ENCODE assay signal across 15 cellular contexts in the genomic region with DNA sequence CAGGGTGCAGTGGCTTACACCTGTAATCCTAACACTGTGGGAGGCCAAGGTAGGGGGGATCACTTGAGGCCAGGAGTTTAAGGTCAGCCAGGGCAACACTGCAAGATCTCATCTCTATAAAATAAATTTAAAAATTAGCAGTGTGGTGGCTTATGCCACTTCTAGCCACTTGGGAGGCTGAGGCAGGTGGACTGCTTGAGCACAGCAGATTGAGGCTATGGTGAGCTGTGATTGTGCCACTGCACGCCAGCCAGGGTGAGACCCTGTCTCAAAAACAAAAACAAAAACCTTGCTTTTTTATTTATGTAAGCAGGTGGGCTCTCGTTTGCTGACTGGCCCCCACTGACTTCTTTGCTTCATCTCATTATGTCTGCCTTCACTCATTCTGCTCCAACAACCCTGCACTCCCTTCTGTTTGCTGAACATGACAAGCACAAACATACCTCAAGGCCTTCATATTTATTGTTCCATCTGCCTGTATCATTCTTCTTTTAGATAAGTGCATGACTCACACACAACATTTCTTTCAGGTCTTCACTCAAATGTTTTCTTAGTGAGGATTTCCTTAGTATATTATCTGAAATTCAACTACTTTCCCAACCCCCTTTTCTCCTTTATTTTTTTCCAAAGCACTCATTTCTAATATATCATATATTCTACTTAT. TPM values are rescaled to one million over a fixed set of nuclear protein-coding genes. Genes with fewer than 3 reads are reported as not detected.
DNase-seq lines count a peak whose midpoint lies in the region; ATAC-seq, FAIRE-seq and TF ChIP-seq lines count a peak whose summit lies in the region.
"Had no signal": no experiment of that assay in that cellular context is flagged by ENCODE, and none has a peak within 500 bp of the region (broad histone marks: within the 10 kb centered on the region; RNA-seq: fewer than 3 reads in every experiment).

No MANE protein-coding gene starts in this region.

- H3K36me3 ChIP-seq in PC-3 (ENCODE audit: low read depth, low read length) (peaks cover 17% of the 10 kb centered on the region), small intestine (ENCODE audit: control insufficient read depth in 2 of 2, insufficient read depth in 2 of 2, low read length in 2 of 2) (peaks cover 8 to 11% of the 10 kb centered on the region in 2 donors)

- TF ChIP-seq CTCF in PC-3 (conservative IDR thresholded peaks at IDR 0.05; ENCODE audit: low read depth, low read length): no peak
- TF ChIP-seq CTCF in fibroblast of the aortic adventitia (IDR thresholded peaks at IDR 0.05; ENCODE audit: insufficient read depth, low read length): no peak

- H4K20me1 ChIP-seq in PC-3 (ENCODE audit: low read length): no peaks in the 10 kb centered on the region

- H3K4me3 Mint-ChIP-seq in activated T-cell treated with anti-CD3 and anti-CD28 coated beads, Interleukin-2, amount 50 U/mL, for 72 hours: no peak overlapping the region
- H3K4me3 Mint-ChIP-seq: stimulated activated naive CD8-positive, alpha-beta T cell treated with anti-CD3 and anti-CD28 coated beads, Interleukin-15, Interleukin-2, amounts not matched to agents 100 ng/mL and 50 ng/mL, for 24 hours had no signal

- POLR2A ChIA-PET in PC-3 (lab: Charles Lee; ENCODE audit: unreplicated experiment): no interaction called here

- no peak overlapping the region for H2AFZ ChIP-seq in PC-3 (ENCODE audit: low read length)

- 84 to 94% (median 89%) methylated on average over 2 of the region's 2 CpGs for WGBS in small intestine, 3 donors

- H3K4me3 ChIP-seq in PC-3 (ENCODE audit: low read length) (no peak overlapping the region), fibroblast of the aortic adventitia (ENCODE audit: low read depth, low read length) (no peak overlapping the region), small intestine (ENCODE audit: low read depth in 1 of 2, low read length in 2 of 2) (no peak overlapping the region)
- H3K4me3 ChIP-seq: SJSA1, vagina had no signal

- no peak overlapping the region for H3K9ac ChIP-seq in PC-3 (ENCODE audit: low read length)

- H3K9me2 ChIP-seq in PC-3 (replicated peaks; ENCODE audit: low read length): no peaks in the 10 kb centered on the region

- intact Hi-C loops in PC-3 (cut with micrococcal nuclease): no loop called here

- TF ChIP-seq POLR2A in GM18505 (IDR thresholded peaks at IDR 0.05; ENCODE audit: borderline replicate concordance, extremely low read depth, insufficient read depth, insufficient read length): no peak

- H3K9me3 Mint-ChIP-seq in activated T-cell treated with anti-CD3 and anti-CD28 coated beads, Interleukin-2, amount 50 U/mL, for 72 hours: no peaks in the 10 kb centered on the region
- H3K9me3 Mint-ChIP-seq: stimulated activated naive CD8-positive, alpha-beta T cell treated with anti-CD3 and anti-CD28 coated beads, Interleukin-15, Interleukin-2, amounts not matched to agents 100 ng/mL and 50 ng/mL, for 24 hours had no signal

- DNase-seq in activated T-cell treated with anti-CD3 and anti-CD28 coated beads, Interleukin-2, amount 50 U/mL, for 72 hours: no peak
- DNase-seq in activated T-cell treated with anti-CD3 and anti-CD28 coated beads for 4 hours (no peak), PC-3 (peak; percentile 68), fibroblast of the aortic adventitia (ENCODE audit: low read depth) (peak; percentile 17), small intestine (peak; percentile 14), germinal center (ENCODE audit: low spot score) (no peak)
- no peak for DNase-seq in effector CD4-positive, alpha-beta T cell
- DNase-seq: cortex of kidney, hippocampal formation, NCI-H446 had no signal

- peak overlapping the region; percentile 42 for H3K4me2 ChIP-seq in PC-3 (ENCODE audit: low read length)

- no peaks in the 10 kb centered on the region for H3K4me1 Mint-ChIP-seq in activated T-cell treated with anti-CD3 and anti-CD28 coated beads, Interleukin-2, amount 50 U/mL, for 72 hours (ENCODE audit: low read depth)

- no peak for ATAC-seq in activated T-cell treated with anti-CD3 and anti-CD28 coated beads, Interleukin-2, amount 50 U/mL, for 72 hours (replicated peaks in 1 of 2)
- ATAC-seq in PC-3 (peak; percentile 70), GM18505 (IDR thresholded peaks at IDR 0.05; ENCODE audit: unreplicated experiment) (no peak)

- no peaks in the 10 kb centered on the region for H3K27me3 ChIP-seq in PC-3 (ENCODE audit: low read length)
- no peaks in the 10 kb centered on the region for H3K27me3 ChIP-seq in small intestine (ENCODE audit: control insufficient read depth in 2 of 2, insufficient read depth in 2 of 2, low read length in 2 of 2)
- H3K27me3 ChIP-seq: SJSA1, vagina had no signal

- no TSS peak for BruUV-seq in PC-3 (replicated peaks; lab: Mats Ljungman, UMichigan)

- no peaks in the 10 kb centered on the region for H3K27me3 Mint-ChIP-seq in activated T-cell treated with anti-CD3 and anti-CD28 coated beads, Interleukin-2, amount 50 U/mL, for 72 hours (ENCODE audit: low read depth)
- H3K27me3 Mint-ChIP-seq: stimulated activated naive CD8-positive, alpha-beta T cell treated with anti-CD3 and anti-CD28 coated beads, Interleukin-15, Interleukin-2, amounts not matched to agents 100 ng/mL and 50 ng/mL, for 24 hours had no signal

- no peak for FAIRE-seq in small intestine (lab: Jason Lieb, UNC)
- FAIRE-seq: D721Med had no signal

- no peaks in the 10 kb centered on the region for H3K79me2 ChIP-seq in PC-3 (ENCODE audit: low read length)

- H3F3A ChIP-seq in PC-3 (ENCODE audit: low read length, unreplicated experiment): peaks cover 4% of the 10 kb centered on the region

- H3K4me1 ChIP-seq in PC-3 (ENCODE audit: insufficient read depth, low read length) (peaks cover 31% of the 10 kb centered on the region), small intestine (ENCODE audit: control insufficient read depth in 2 of 2, insufficient read depth in 1 of 2, low read depth in 1 of 2, low read length in 1 of 2) (no peaks in the 10 kb centered on the region)
- H3K4me1 ChIP-seq: vagina had no signal

- H3K9me3 ChIP-seq in PC-3 (ENCODE audit: low read length) (no peaks in the 10 kb centered on the region), small intestine (ENCODE audit: control insufficient read depth, low read depth) (no peaks in the 10 kb centered on the region)
- H3K9me3 ChIP-seq: SJSA1, vagina had no signal

- peak overlapping the region; percentile 53 for H3K27ac Mint-ChIP-seq in activated T-cell treated with anti-CD3 and anti-CD28 coated beads, Interleukin-2, amount 50 U/mL, for 72 hours
- H3K27ac Mint-ChIP-seq: stimulated activated naive CD8-positive, alpha-beta T cell treated with anti-CD3 and anti-CD28 coated beads, Interleukin-15, Interleukin-2, amounts not matched to agents 100 ng/mL and 50 ng/mL, for 24 hours had no signal

- peak overlapping the region; percentile 34 for H3K27ac ChIP-seq in PC-3 (ENCODE audit: low read length)
- no peak overlapping the region for H3K27ac ChIP-seq in small intestine (ENCODE audit: low read depth in 1 of 2, low read length in 1 of 2)
- H3K27ac ChIP-seq: SJSA1, vagina had no signal

- peaks cover 13 to 26% of the 10 kb centered on the region in 2 donors for H3K36me3 Mint-ChIP-seq in activated T-cell treated with anti-CD3 and anti-CD28 coated beads, Interleukin-2, amount 50 U/mL, for 72 hours (ENCODE audit: insufficient read depth in 2 of 2)

- CTCF ChIA-PET in PC-3 (lab: Charles Lee): no interaction called here

RNA-seq across cellular contexts. Expression of gene CLNS1A, which starts 32.4 kb away (rescaled TPM):
- total RNA-seq in activated T-cell treated with anti-CD3 and anti-CD28 coated beads, Interleukin-2, amount 50 U/mL, for 72 hours: 100 to 1,000 TPM; 162 to 174 TPM
- total RNA-seq in PC-3 (2014; rRNA removed): 302 and 361 TPM in 2 replicates
- total RNA-seq in fibroblast of the aortic adventitia (ENCODE audit: low replicate concordance): 116 and 419 TPM in 2 replicates
- polyA plus RNA-seq in small intestine: 100 to 1,000 TPM in 1 of 3 donors, 10 to 100 TPM in 2; 64.6 to 115 (median 67.3) TPM

Comparison
In these comparisons a context has a peak if more than half of its experiments do, and no peak if none do; other contexts are left out.
1. DNase-seq: peak in PC-3 (single experiment), fibroblast of the aortic adventitia (single experiment) and small intestine (single experiment); none in activated T-cell treated with anti-CD3 and anti-CD28 coated beads, Interleukin-2, amount 50 U/mL, for 72 hours (0 of 2), activated T-cell treated with anti-CD3 and anti-CD28 coated beads for 4 hours (single experiment), germinal center (single experiment) and effector CD4-positive, alpha-beta T cell (single experiment).